1 cellular context compared by ENCODE assay signal in genomic region chr17:17807440-17807839, GRCh38.
TF ChIP-seq lines count a peak whose summit lies in the region.

No MANE protein-coding gene starts in this region.

TF ChIP-seq in HCT116, 20 proteins besides CTCF, POLR2A, EP300 and RAD21:
- no peak for TF ChIP-seq YY1 (IDR thresholded peaks at IDR 0.05; ENCODE audit: extremely low read depth, insufficient replicate concordance, low read depth, low read length)
- TF ChIP-seq TCF7L2 (IDR thresholded peaks at IDR 0.05; ENCODE audit: borderline replicate concordance, extremely low read depth, insufficient read depth, insufficient read length) = no peak
- no peak for TF ChIP-seq CEBPB (IDR thresholded peaks at IDR 0.05; ENCODE audit: low read depth)
- TF ChIP-seq ZNF274 (IDR thresholded peaks at IDR 0.05; ENCODE audit: low read depth, low read length) = no peak
- no peak for TF ChIP-seq EGR1 (IDR thresholded peaks at IDR 0.05; ENCODE audit: low read depth)
- TF ChIP-seq REST (IDR thresholded peaks at IDR 0.05; ENCODE audit: low read depth) = no peak
- TF ChIP-seq EZH2phosphoT487 (IDR thresholded peaks at IDR 0.05; ENCODE audit: borderline replicate concordance) = no peak
- TF ChIP-seq, protein P1, sequence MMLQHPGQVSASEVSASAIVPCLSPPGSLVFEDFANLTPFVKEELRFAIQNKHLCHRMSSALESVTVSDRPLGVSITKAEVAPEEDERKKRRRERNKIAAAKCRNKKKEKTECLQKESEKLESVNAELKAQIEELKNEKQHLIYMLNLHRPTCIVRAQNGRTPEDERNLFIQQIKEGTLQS (IDR thresholded peaks at IDR 0.05) = no peak
- no peak for TF ChIP-seq CBX3 (IDR thresholded peaks at IDR 0.05; ENCODE audit: low read depth)
- no peak for TF ChIP-seq SP1 (IDR thresholded peaks at IDR 0.05; ENCODE audit: low read depth)
- TF ChIP-seq JUND (IDR thresholded peaks at IDR 0.05) = no peak
- TF ChIP-seq EZH2 (IDR thresholded peaks at IDR 0.05) = no peak
- no peak for TF ChIP-seq SIN3A (IDR thresholded peaks at IDR 0.05; ENCODE audit: low read depth)
- no peak for TF ChIP-seq ZBTB33 (IDR thresholded peaks at IDR 0.05; ENCODE audit: extremely low read depth, insufficient replicate concordance, low read length)
- TF ChIP-seq ELF1 (IDR thresholded peaks at IDR 0.05; ENCODE audit: borderline replicate concordance, low read depth) = no peak
